ENCODE assay signal across 1 cellular context in the genomic region with DNA sequence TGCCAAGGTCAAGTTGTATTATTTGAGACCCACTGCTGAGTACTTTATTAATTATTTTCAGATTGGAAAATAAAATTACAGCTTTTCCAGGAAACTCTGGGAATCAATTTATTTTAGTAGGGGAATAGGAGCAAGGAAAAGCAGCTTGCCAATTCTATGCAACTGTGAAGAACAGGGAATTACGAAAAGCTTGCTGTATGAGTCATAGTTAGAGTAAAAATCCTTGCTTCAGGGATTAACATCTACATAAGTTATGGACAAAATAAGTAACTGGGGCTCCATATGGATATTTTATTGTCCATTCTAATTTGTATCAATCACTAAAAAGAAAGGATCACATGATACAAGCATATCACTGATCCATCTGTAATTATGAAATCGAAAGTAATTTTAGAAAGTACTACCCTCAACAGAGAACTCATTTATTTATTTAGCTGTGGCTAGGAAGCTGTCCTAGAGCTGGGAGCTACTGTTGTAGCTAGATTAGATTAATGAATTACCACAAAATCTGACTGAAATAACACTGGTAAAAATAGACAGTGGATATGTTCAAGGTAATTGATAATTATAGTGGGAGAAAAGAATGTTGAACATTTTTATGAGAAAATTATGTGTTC.
TF ChIP-seq lines count a peak whose summit lies in the region.

No MANE protein-coding gene starts in this region.

TF ChIP-seq in HepG2, 621 proteins besides CTCF, POLR2A, EP300 and RAD21 (continued from another document):
- TF ChIP-seq, protein P1, sequence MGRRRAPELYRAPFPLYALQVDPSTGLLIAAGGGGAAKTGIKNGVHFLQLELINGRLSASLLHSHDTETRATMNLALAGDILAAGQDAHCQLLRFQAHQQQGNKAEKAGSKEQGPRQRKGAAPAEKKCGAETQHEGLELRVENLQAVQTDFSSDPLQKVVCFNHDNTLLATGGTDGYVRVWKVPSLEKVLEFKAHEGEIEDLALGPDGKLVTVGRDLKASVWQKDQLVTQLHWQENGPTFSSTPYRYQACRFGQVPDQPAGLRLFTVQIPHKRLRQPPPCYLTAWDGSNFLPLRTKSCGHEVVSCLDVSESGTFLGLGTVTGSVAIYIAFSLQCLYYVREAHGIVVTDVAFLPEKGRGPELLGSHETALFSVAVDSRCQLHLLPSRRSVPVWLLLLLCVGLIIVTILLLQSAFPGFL (CRISPR knock-in tag; IDR thresholded peaks at IDR 0.05): no peak
- no peak for TF ChIP-seq SP5 (CRISPR knock-in tag; IDR thresholded peaks at IDR 0.05; ENCODE audit: borderline replicate concordance, low read depth)
TF ChIP-seq in HepG2: peak in this region for 0.
